In genomic region chr4:11623726-11624037, GRCh38 we compare ENCODE assay signal across 8 cellular contexts.
A peak's percentile ranks its signal among the peaks of the same experiment; 100 is the strongest.
DNase-seq lines count a peak whose midpoint lies in the region; ATAC-seq and TF ChIP-seq lines count a peak whose summit lies in the region.

No MANE protein-coding gene starts in this region.

- intact Hi-C loops in body of pancreas (cut with DNase I) = no loop called here

- H3K4me3 ChIP-seq in body of pancreas = no peak overlapping the region

- DNase-seq in COR-L47 (lab: John Stamatoyannopoulos, UW) (peak; percentile 23), HuH-7.5 (ENCODE audit: low spot score) (peak; percentile 18), body of pancreas (peak; percentile 15 to 45 (median 39)), left lobe of liver (ENCODE audit: low spot score) (no peak), A172 (ENCODE audit: low spot score) (no peak), DMS153 (lab: John Stamatoyannopoulos, UW) (no peak)

- peak; percentile 63 for ATAC-seq in body of pancreas
- ATAC-seq in left lobe of liver = peak; percentile 82
- ATAC-seq in HG02610 (IDR thresholded peaks at IDR 0.05; ENCODE audit: unreplicated experiment) = no peak
- no peak for ATAC-seq in HG03175 (IDR thresholded peaks at IDR 0.05; ENCODE audit: unreplicated experiment)

- no peak overlapping the region for H3K27ac ChIP-seq in body of pancreas

- no peak for TF ChIP-seq POLR2A in body of pancreas (IDR thresholded peaks at IDR 0.05)

- H3K27me3 ChIP-seq in body of pancreas = no peaks in the 10 kb centered on the region

- WGBS in body of pancreas, 2 donors = 56 to 81% methylated on average over 1 of the region's 1 CpG

- no peaks in the 10 kb centered on the region for H3K36me3 ChIP-seq in body of pancreas (replicated peaks in 1 of 2; ENCODE audit: insufficient read depth in 1 of 2, low read depth in 2 of 2)

- peak in 5 of 7 experiments; percentile 28 to 50 (median 36) for TF ChIP-seq CTCF in body of pancreas (IDR thresholded peaks at IDR 0.05)

- H3K4me1 ChIP-seq in body of pancreas = no peaks in the 10 kb centered on the region

- H3K9me3 ChIP-seq in body of pancreas = no peaks in the 10 kb centered on the region

Comparison
In these comparisons a context has a peak if more than half of its experiments do, and no peak if none do; other contexts are left out.
1. DNase-seq: peak in COR-L47 (single experiment), HuH-7.5 (single experiment) and body of pancreas (4 of 4); none in left lobe of liver (single experiment), A172 (single experiment) and DMS153 (single experiment).
2. ATAC-seq: peak in body of pancreas (single experiment) and left lobe of liver (single experiment); none in HG02610 (single experiment) and HG03175 (single experiment).